31 cellular contexts compared by ENCODE assay signal in the genomic region with DNA sequence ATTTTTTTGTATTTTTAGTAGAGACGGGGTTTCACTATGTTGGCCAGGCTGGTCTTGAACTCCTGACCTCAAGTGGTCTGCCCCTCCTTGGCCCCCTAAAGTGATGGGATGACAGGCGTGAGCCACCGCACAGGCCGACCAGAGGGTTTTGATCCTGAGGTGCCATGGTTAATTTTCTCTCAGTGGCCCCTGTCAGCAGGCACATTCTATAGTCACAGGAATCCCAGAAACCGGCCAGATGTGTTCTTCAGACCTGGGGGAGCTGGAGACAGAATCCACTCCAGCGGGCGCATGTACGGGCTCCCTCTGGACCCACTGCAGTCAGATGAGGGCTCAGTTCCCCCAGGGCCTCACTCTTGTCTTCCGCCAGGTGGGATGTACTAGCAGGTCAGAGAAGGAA. TPM values are rescaled to one million over a fixed set of nuclear protein-coding genes. Genes with fewer than 3 reads are reported as not detected.
"Had no signal": no experiment of that assay in that cellular context is flagged by ENCODE, and none has a peak within 500 bp of the region (broad histone marks: within the 10 kb centered on the region; RNA-seq: fewer than 3 reads in every experiment).

No MANE protein-coding gene starts in this region.

- H3K27me3 ChIP-seq: adrenal gland had no signal

- ATAC-seq: activated CD8-positive, alpha-beta T cell treated with anti-CD3 and anti-CD28 coated beads for 36 hours; activated naive CD4-positive, alpha-beta T cell treated with anti-CD3 and anti-CD28 coated beads, Interleukin-2, amount 50 U/mL, for 72 hours; activated T-helper 17 cell treated with anti-CD3 and anti-CD28 coated beads, Interleukin-2, amount 50 U/mL, for 72 hours; PC-3 had no signal

- H3K36me3 ChIP-seq: adrenal gland had no signal

- H3K27ac ChIP-seq: adrenal gland had no signal

- DNase-seq: activated CD4-positive, alpha-beta T cell treated with anti-CD3 and anti-CD28 coated beads, Interleukin-2, amount 10 ng/mL, durations not matched to agents 24 days and 14 days; activated CD4-positive, alpha-beta T cell treated with anti-CD3 and anti-CD28 coated beads, Interleukin-2, amount 50 U/mL, for 4 hours; activated CD8-positive, alpha-beta T cell treated with anti-CD3 and anti-CD28 coated beads for 36 hours; activated gamma-delta T cell treated with Interleukin-2 at 50 U/mL for 16 hours; activated naive CD4-positive, alpha-beta T cell treated with anti-CD3 and anti-CD28 coated beads for 36 hours; activated T-cell treated with anti-CD3 and anti-CD28 coated beads, Interleukin-2, amount 50 U/mL, for 48 hours; adrenal gland; caudate nucleus; cerebellar nuclear complex; MM.1S; MV-4-11; NCI-H1092; NCI-H1436 treated with DMSO at 0.1 percent for 48 hours; NCI-H1694 treated with DMSO at 0.1 percent for 48 hours; NCI-H2029; NCI-H345; NCI-H524 treated with DMSO at 0.1 percent for 48 hours; NCI-H748 treated with DMSO at 0.1 percent for 48 hours; NK-92 treated with Interleukin-12 subunit alpha and Interleukin-12 subunit beta, amount 100 ng/mL, for 24 hours; PC-3; Right ventricle myocardium superior; T1000 had no signal

- FAIRE-seq: bronchial epithelial cell, RCC 7860, TTC549 had no signal

- H3K4me3 ChIP-seq: adrenal gland had no signal

- H3K9me3 ChIP-seq: adrenal gland had no signal

RNA-seq across cellular contexts. Expression of a gene that starts 17.0 kb away (rescaled TPM):
- total RNA-seq: activated CD4-positive, alpha-beta T cell treated with anti-CD3 and anti-CD28 coated beads, Interleukin-2, amount 10 ng/mL, durations not matched to agents 24 days and 14 days; activated CD8-positive, alpha-beta memory T cell treated with anti-CD3 and anti-CD28 coated beads for 36 hours; activated CD8-positive, alpha-beta T cell treated with anti-CD3 and anti-CD28 coated beads for 36 hours; activated naive CD4-positive, alpha-beta T cell treated with anti-CD3 and anti-CD28 coated beads for 36 hours; activated naive CD4-positive, alpha-beta T cell treated with anti-CD3 and anti-CD28 coated beads, Interleukin-2, amount 50 U/mL, for 72 hours; activated T-helper 17 cell treated with anti-CD3 and anti-CD28 coated beads, Interleukin-2, amount 50 U/mL, for 72 hours; adrenal gland; bronchial epithelial cell; LHCN-M2; NCI-H460; PC-3; Right ventricle myocardium superior; T-helper 1 cell treated with Interleukin-12 subunit alpha and Interleukin-12 subunit beta and Interleukin-4 antibody, amounts not matched to agents 30 ng/mL and 1 ng/mL, for 36 hours had no signal
